16 cellular contexts compared by ENCODE assay signal in the genomic region with DNA sequence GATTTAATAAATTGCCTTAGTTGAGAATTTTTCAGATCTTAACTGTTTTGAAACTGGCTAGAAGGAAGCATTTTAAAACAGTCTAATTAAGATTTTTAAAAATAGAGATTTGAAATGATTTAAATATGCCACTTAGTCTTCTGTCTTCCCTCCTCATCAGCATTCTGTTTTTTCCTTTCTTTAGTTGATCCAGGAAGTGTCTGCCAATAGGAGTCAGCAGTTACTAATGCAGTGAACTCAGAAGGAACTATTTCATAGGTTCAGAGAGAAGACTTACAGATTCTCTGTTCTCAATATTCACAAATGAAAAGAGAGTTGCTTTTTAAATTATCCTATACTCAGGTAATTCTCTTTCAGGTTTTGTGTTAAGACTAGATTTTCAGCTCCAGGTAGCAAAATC.
DNase-seq lines count a peak whose midpoint lies in the region; ATAC-seq, FAIRE-seq and TF ChIP-seq lines count a peak whose summit lies in the region.
"Had no signal": no experiment of that assay in that cellular context is flagged by ENCODE, and none has a peak within 500 bp of the region (broad histone marks: within the 10 kb centered on the region; RNA-seq: fewer than 3 reads in every experiment).

No MANE protein-coding gene starts in this region.

- dilution Hi-C loops in endothelial cell of umbilical vein (cut with MboI; ENCODE audit: extremely low pct_ligation_motif_present, low sequenced_read_pairs): no loop called here

- no peak overlapping the region for H2AK5ac ChIP-seq in mesenchymal stem cell (ENCODE audit: low read length, severe bottlenecking)

- H3K14ac ChIP-seq in mesenchymal stem cell (ENCODE audit: low read length in 2 of 2): no peak overlapping the region

- no peak for ATAC-seq in HG03521 (IDR thresholded peaks at IDR 0.05; ENCODE audit: unreplicated experiment)
- no peak for ATAC-seq in HG03432 (IDR thresholded peaks at IDR 0.05; ENCODE audit: unreplicated experiment)

- H2BK120ac ChIP-seq in mesenchymal stem cell (ENCODE audit: low read depth, low read length): no peak overlapping the region

- POLR2A ChIA-PET in endothelial cell of umbilical vein (lab: Charles Lee): no interaction called here

- H3K79me2 ChIP-seq in endothelial cell of umbilical vein (ENCODE audit: control insufficient read depth, insufficient read depth, low read length): peaks cover 3% of the 10 kb centered on the region

- no peak overlapping the region for H2BK12ac ChIP-seq in mesenchymal stem cell (ENCODE audit: low read length in 2 of 2)

- intact Hi-C loops in endothelial cell of umbilical vein (cut with micrococcal nuclease): no loop called here

- H3K9me3 ChIP-seq in endothelial cell of umbilical vein (replicated peaks; ENCODE audit: control insufficient read depth, insufficient read depth, low read length) (no peaks in the 10 kb centered on the region), mesenchymal stem cell (ENCODE audit: control insufficient read depth, low read length) (peaks cover 4% of the 10 kb centered on the region)
- H3K9me3 ChIP-seq: prostate gland had no signal

- no peaks in the 10 kb centered on the region for H4K20me1 ChIP-seq in endothelial cell of umbilical vein (replicated peaks; ENCODE audit: control insufficient read depth, extremely low read depth, insufficient read depth, low read length)

- H3K79me1 ChIP-seq in mesenchymal stem cell (replicated peaks; ENCODE audit: low read length, poor library complexity, severe bottlenecking): peaks cover 16% of the 10 kb centered on the region

- H2AFZ ChIP-seq in endothelial cell of umbilical vein (ENCODE audit: low read depth, low read length) (no peak overlapping the region), mesenchymal stem cell (ENCODE audit: low read depth, low read length) (no peak overlapping the region)

- CTCF ChIA-PET in endothelial cell of umbilical vein (lab: Charles Lee): interaction anchor here (0.7 to 1.3 kb wide), 4 partner anchors 12 to 109 kb away, joined by 3 to 4 read pairs (median 4); no protein-coding TSS in a partner anchor

- no peak overlapping the region for H2BK15ac ChIP-seq in mesenchymal stem cell (ENCODE audit: low read depth, poor library complexity, severe bottlenecking)

- no peaks in the 10 kb centered on the region for H3K36me3 ChIP-seq in endothelial cell of umbilical vein (ENCODE audit: control insufficient read depth in 2 of 2, extremely low read depth in 1 of 2, insufficient read depth in 2 of 2, low read length in 2 of 2)
- peaks cover 0 to 6% of the 10 kb centered on the region in 2 experiments for H3K36me3 ChIP-seq in mesenchymal stem cell (ENCODE audit: control insufficient read depth in 1 of 2, insufficient read depth in 2 of 2, low read depth in 1 of 2, low read length in 2 of 2)
- H3K36me3 ChIP-seq: prostate gland had no signal

- H3K9ac ChIP-seq in endothelial cell of umbilical vein (replicated peaks; ENCODE audit: extremely low read depth, insufficient read depth, low read length): no peak overlapping the region
- H3K9ac ChIP-seq in mesenchymal stem cell (ENCODE audit: low read length): peak overlapping the region; percentile 4

- peak overlapping the region; percentile 35 for H3K4me2 ChIP-seq in endothelial cell of umbilical vein (ENCODE audit: insufficient read depth, low read length)
- no peak overlapping the region for H3K4me2 ChIP-seq in mesenchymal stem cell (ENCODE audit: low read length, poor library complexity, severe bottlenecking)

- DNase-seq in AG10803 (ENCODE audit: low read depth) (peak; percentile 9), NCI-H2081 treated with DMSO at 0.1 percent for 48 hours (lab: John Stamatoyannopoulos, UW) (peak; percentile 72), endothelial cell of umbilical vein (ENCODE audit: low read depth, low spot score) (peak; percentile 64), mesenchymal stem cell (peak; percentile 11), NCI-H524 treated with DMSO at 0.1 percent for 48 hours (lab: John Stamatoyannopoulos, UW) (no peak)
- no peak for DNase-seq in stimulated activated CD4-positive, alpha-beta T cell treated with anti-CD3 and anti-CD28 coated beads, Interleukin-4, amount 100 ng/mL, for 4 hours
- DNase-seq: activated CD4-positive, alpha-beta memory T cell treated with anti-CD3 and anti-CD28 coated beads, Interleukin-2, amount 10 ng/mL, durations not matched to agents 7 days and 5 days; amniotic stem cell; naive B cell; NCI-H187 treated with DMSO at 0.1 percent for 48 hours; NCI-H524; stimulated activated CD4-positive, alpha-beta T cell treated with anti-CD3 and anti-CD28 coated beads, Interleukin-15, amount 100 ng/mL, for 24 hours had no signal

- no peak overlapping the region for H2BK5ac ChIP-seq in mesenchymal stem cell (ENCODE audit: low read depth, low read length, poor library complexity, severe bottlenecking)

- no peak overlapping the region for H4K91ac ChIP-seq in mesenchymal stem cell (ENCODE audit: low read length)

- H3K27me3 ChIP-seq in endothelial cell of umbilical vein (ENCODE audit: control insufficient read depth in 2 of 2, insufficient read depth in 2 of 2, low read length in 2 of 2): no peaks in the 10 kb centered on the region
- H3K27me3 ChIP-seq in mesenchymal stem cell (ENCODE audit: control insufficient read depth in 1 of 2, insufficient read depth in 1 of 2, low read length in 2 of 2): no peaks in the 10 kb centered on the region

- H3K9me1 ChIP-seq in endothelial cell of umbilical vein (replicated peaks; ENCODE audit: control insufficient read depth, extremely low read depth, insufficient read depth, low read length): no peaks in the 10 kb centered on the region

- H3K18ac ChIP-seq in mesenchymal stem cell (ENCODE audit: low read depth in 1 of 2, low read length in 2 of 2): no peak overlapping the region

- no peak overlapping the region for H3K4ac ChIP-seq in mesenchymal stem cell (ENCODE audit: low read depth in 1 of 2, low read length in 2 of 2)

- peak; percentile 42 for FAIRE-seq in endothelial cell of umbilical vein (lab: Jason Lieb, UNC)

- H4K8ac ChIP-seq in mesenchymal stem cell (ENCODE audit: low read length): no peak overlapping the region

- TF ChIP-seq CTCF in AG10803 (conservative IDR thresholded peaks at IDR 0.05; ENCODE audit: low read length) (no peak), endothelial cell of umbilical vein (IDR thresholded peaks at IDR 0.05; ENCODE audit: extremely low read depth in 1 of 2, insufficient read depth in 1 of 2, low read depth in 1 of 2, low read length in 2 of 2) (no peak)

- H3K4me1 ChIP-seq in endothelial cell of umbilical vein (ENCODE audit: control insufficient read depth, extremely low read depth, insufficient read depth, low read length) (peaks cover 26% of the 10 kb centered on the region), mesenchymal stem cell (ENCODE audit: control insufficient read depth, insufficient read depth, low read depth, low read length) (peaks cover 2% of the 10 kb centered on the region)
- H3K4me1 ChIP-seq: prostate gland had no signal

- H3K23ac ChIP-seq in mesenchymal stem cell (ENCODE audit: low read length in 2 of 2): no peak overlapping the region

- H3K27ac ChIP-seq in endothelial cell of umbilical vein (ENCODE audit: insufficient read depth, low read depth, low read length) (no peak overlapping the region), mesenchymal stem cell (ENCODE audit: low read length, poor library complexity, severe bottlenecking) (no peak overlapping the region)
- H3K27ac ChIP-seq: prostate gland, VCaP had no signal

- no TSS peak for BruUV-seq in endothelial cell of umbilical vein (replicated peaks; lab: Mats Ljungman, UMichigan)

- no peak overlapping the region for H3K4me3 ChIP-seq in AG10803 (ENCODE audit: low read length)
- H3K4me3 ChIP-seq in endothelial cell of umbilical vein (replicated peaks in 1 of 3; ENCODE audit: insufficient read depth in 1 of 3, low read depth in 1 of 3, low read length in 3 of 3): no peak overlapping the region
- H3K4me3 ChIP-seq in mesenchymal stem cell (ENCODE audit: insufficient read depth in 1 of 2, low read depth in 1 of 2, low read length in 2 of 2): no peak overlapping the region
- H3K4me3 ChIP-seq: prostate gland had no signal

- TF ChIP-seq POLR2A in endothelial cell of umbilical vein (IDR thresholded peaks at IDR 0.05; ENCODE audit: low read depth, low read length): no peak

TF ChIP-seq in endothelial cell of umbilical vein, 7 proteins besides CTCF, POLR2A, EP300 and RAD21:
- no peak for TF ChIP-seq GATA2 (IDR thresholded peaks at IDR 0.05; ENCODE audit: insufficient read depth, insufficient read length, low read depth, low read length)
- no peak for TF ChIP-seq JUN (IDR thresholded peaks at IDR 0.05; ENCODE audit: borderline replicate concordance, insufficient read depth, insufficient read length, low read depth)
- no peak for TF ChIP-seq POLR2AphosphoS5 (IDR thresholded peaks at IDR 0.05; ENCODE audit: insufficient read depth, low read depth, low read length)
- TF ChIP-seq EZH2 (IDR thresholded peaks at IDR 0.05; ENCODE audit: borderline replicate concordance, low read depth, low read length, severe bottlenecking): no peak
- TF ChIP-seq MYC (IDR thresholded peaks at IDR 0.05; ENCODE audit: low read depth, low read length): no peak
- no peak for TF ChIP-seq FOS (IDR thresholded peaks at IDR 0.05; ENCODE audit: borderline replicate concordance, insufficient read depth, low read length)
- TF ChIP-seq, protein P1, sequence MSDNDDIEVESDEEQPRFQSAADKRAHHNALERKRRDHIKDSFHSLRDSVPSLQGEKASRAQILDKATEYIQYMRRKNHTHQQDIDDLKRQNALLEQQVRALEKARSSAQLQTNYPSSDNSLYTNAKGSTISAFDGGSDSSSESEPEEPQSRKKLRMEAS (IDR thresholded peaks at IDR 0.05; ENCODE audit: insufficient read depth, insufficient read length): no peak

Comparison
In these comparisons a context has a peak if more than half of its experiments do, and no peak if none do; other contexts are left out.
1. DNase-seq: peak in AG10803 (single experiment), NCI-H2081 treated with DMSO at 0.1 percent for 48 hours (single experiment), endothelial cell of umbilical vein (single experiment) and mesenchymal stem cell (single experiment); none in stimulated activated CD4-positive, alpha-beta T cell treated with anti-CD3 and anti-CD28 coated beads, Interleukin-4, amount 100 ng/mL, for 4 hours (0 of 2) and NCI-H524 treated with DMSO at 0.1 percent for 48 hours (single experiment).